In the genomic region with DNA sequence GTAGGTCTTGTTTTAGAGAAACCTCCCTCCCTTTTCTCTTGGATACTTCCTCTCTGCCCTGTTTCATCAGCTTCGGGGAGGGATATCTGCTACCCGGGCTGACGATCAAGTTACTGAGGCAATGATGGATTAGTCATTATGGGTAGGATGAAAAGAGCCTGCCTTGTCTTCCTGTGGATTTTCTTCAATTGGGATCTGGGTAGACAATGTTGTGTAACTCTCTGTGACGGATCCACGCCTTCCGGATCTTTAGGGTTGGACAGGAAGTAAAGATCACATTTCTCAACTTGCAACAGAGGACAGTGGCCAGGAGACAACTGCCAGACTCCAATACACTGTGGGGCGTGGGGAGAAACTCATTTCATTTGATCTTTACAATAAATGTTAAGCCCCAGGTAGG, we compare ENCODE assay signal across 11 cellular contexts. TPM values are rescaled to one million over a fixed set of nuclear protein-coding genes. Genes with fewer than 3 reads are reported as not detected.
DNase-seq lines count a peak whose midpoint lies in the region; ATAC-seq and TF ChIP-seq lines count a peak whose summit lies in the region.
"Had no signal": no experiment of that assay in that cellular context is flagged by ENCODE, and none has a peak within 500 bp of the region (broad histone marks: within the 10 kb centered on the region; RNA-seq: fewer than 3 reads in every experiment).

No MANE protein-coding gene starts in this region.

- TF ChIP-seq CTCF in fibroblast of villous mesenchyme (IDR thresholded peaks at IDR 0.05; ENCODE audit: insufficient read depth, low read depth, low read length) (no peak), GM10266 (IDR thresholded peaks at IDR 0.05; ENCODE audit: control insufficient read depth, insufficient read depth, low read depth, missing control alignments) (no peak)

- no peaks in the 10 kb centered on the region for H3K36me3 Mint-ChIP-seq in activated T-cell treated with anti-CD3 and anti-CD28 coated beads, Interleukin-2, amount 50 U/mL, for 72 hours (ENCODE audit: insufficient read depth in 2 of 2)
- H3K36me3 Mint-ChIP-seq: activated naive CD8-positive, alpha-beta T cell had no signal

- no peak overlapping the region for H3K4me3 Mint-ChIP-seq in activated T-cell treated with anti-CD3 and anti-CD28 coated beads, Interleukin-2, amount 50 U/mL, for 72 hours
- H3K4me3 Mint-ChIP-seq: activated naive CD8-positive, alpha-beta T cell; T-helper 17 cell had no signal

- DNase-seq in GM04503 (ENCODE audit: low read depth) (peak; percentile 74), SIG-M5 treated with dmso at 0.1 percent for 504 hours (lab: John Stamatoyannopoulos, UW; ENCODE audit: unreplicated experiment) (peak; percentile 89), fibroblast of villous mesenchyme (ENCODE audit: low read depth) (peak; percentile 82), pons (ENCODE audit: low spot score) (peak; percentile 34), NCI-H2029 treated with DMSO at 0.1 percent for 48 hours (lab: John Stamatoyannopoulos, UW) (no peak), GM10266 (ENCODE audit: extremely low spot score) (no peak)
- DNase-seq in activated T-cell treated with anti-CD3 and anti-CD28 coated beads, Interleukin-2, amount 50 U/mL, for 72 hours, result no peak
- DNase-seq: stimulated activated CD4-positive, alpha-beta T cell treated with anti-CD3 and anti-CD28 coated beads, Interleukin-4, amount 100 ng/mL, for 1 hour; T-helper 17 cell had no signal

- H3K4me3 ChIP-seq in fibroblast of villous mesenchyme (ENCODE audit: low read depth, low read length), result no peak overlapping the region

- no peak for ATAC-seq in activated T-cell treated with anti-CD3 and anti-CD28 coated beads, Interleukin-2, amount 50 U/mL, for 72 hours (replicated peaks in 1 of 2)
- ATAC-seq in GM21360 (IDR thresholded peaks at IDR 0.05; ENCODE audit: unreplicated experiment), result no peak
- ATAC-seq: T-helper 17 cell had no signal

- no peaks in the 10 kb centered on the region for H3K9me3 Mint-ChIP-seq in activated T-cell treated with anti-CD3 and anti-CD28 coated beads, Interleukin-2, amount 50 U/mL, for 72 hours

- peaks cover 10% of the 10 kb centered on the region for H3K4me1 Mint-ChIP-seq in activated T-cell treated with anti-CD3 and anti-CD28 coated beads, Interleukin-2, amount 50 U/mL, for 72 hours (ENCODE audit: low read depth)

- no peak overlapping the region for H3K27ac Mint-ChIP-seq in activated T-cell treated with anti-CD3 and anti-CD28 coated beads, Interleukin-2, amount 50 U/mL, for 72 hours
- H3K27ac Mint-ChIP-seq: activated naive CD8-positive, alpha-beta T cell; T-helper 17 cell had no signal

- peaks cover 22% of the 10 kb centered on the region for H3K27me3 Mint-ChIP-seq in activated T-cell treated with anti-CD3 and anti-CD28 coated beads, Interleukin-2, amount 50 U/mL, for 72 hours (ENCODE audit: low read depth)

RNA-seq across cellular contexts. Expression of gene CHST6, which starts 11.3 kb away (rescaled TPM):
- total RNA-seq in fibroblast of villous mesenchyme, result under 0.01 TPM in 2 replicates
- under 1 TPM; 0.07 TPM for total RNA-seq in activated T-cell treated with anti-CD3 and anti-CD28 coated beads, Interleukin-2, amount 50 U/mL, for 72 hours
- total RNA-seq: T-helper 17 cell had no signal

RNA-seq across cellular contexts. Expression of gene CHST5, which starts 29.3 kb away (rescaled TPM):
- total RNA-seq in fibroblast of villous mesenchyme, result under 0.01 TPM in 1 of 2 replicates, not detected in the other
- under 1 TPM in 1 of 2 donors, not detected in 1; 0.82 TPM for total RNA-seq in activated T-cell treated with anti-CD3 and anti-CD28 coated beads, Interleukin-2, amount 50 U/mL, for 72 hours

RNA-seq across cellular contexts. Expression of gene TMEM170A, which starts 42.1 kb away (rescaled TPM):
- total RNA-seq in fibroblast of villous mesenchyme, result 10.6 and 19.0 TPM in 2 replicates
- 10 to 100 TPM; 34.8 to 34.9 TPM for total RNA-seq in activated T-cell treated with anti-CD3 and anti-CD28 coated beads, Interleukin-2, amount 50 U/mL, for 72 hours

RNA-seq across cellular contexts. Expression of gene TMEM231, which starts 49.5 kb away (rescaled TPM):
- total RNA-seq in fibroblast of villous mesenchyme, result 12.1 and 13.5 TPM in 2 replicates
- total RNA-seq in activated T-cell treated with anti-CD3 and anti-CD28 coated beads, Interleukin-2, amount 50 U/mL, for 72 hours, result 1 to 10 TPM; 3.5 to 9.6 TPM

RNA-seq across cellular contexts. Expression of gene GABARAPL2, which starts 59.6 kb away (rescaled TPM):
- total RNA-seq in fibroblast of villous mesenchyme, result 25.4 and 36.3 TPM in 2 replicates
- 10 to 100 TPM; 64.4 to 77.3 TPM for total RNA-seq in activated T-cell treated with anti-CD3 and anti-CD28 coated beads, Interleukin-2, amount 50 U/mL, for 72 hours

Comparison
In these comparisons a context has a peak if more than half of its experiments do, and no peak if none do; other contexts are left out.
1. DNase-seq: peak in GM04503 (single experiment), SIG-M5 treated with dmso at 0.1 percent for 504 hours (single experiment), fibroblast of villous mesenchyme (single experiment) and pons (single experiment); none in activated T-cell treated with anti-CD3 and anti-CD28 coated beads, Interleukin-2, amount 50 U/mL, for 72 hours (0 of 2), NCI-H2029 treated with DMSO at 0.1 percent for 48 hours (single experiment) and GM10266 (single experiment).